Comparison of ENCODE assay signal across 27 cellular contexts in genomic region chr18:62494764-62495163, GRCh38.
"Had no signal": no experiment of that assay in that cellular context is flagged by ENCODE, and none has a peak within 500 bp of the region (broad histone marks: within the 10 kb centered on the region; RNA-seq: fewer than 3 reads in every experiment).

No MANE protein-coding gene starts in this region.

- H3K27me3 ChIP-seq: colonic mucosa, heart left ventricle, left lung had no signal

- H3K36me3 Mint-ChIP-seq: mesothelial cell of epicardium; naive B cell; naive thymus-derived CD8-positive, alpha-beta T cell had no signal

- DNase-seq: colonic mucosa; cortex of kidney; effector CD8-positive, alpha-beta T cell; effector memory CD8-positive, alpha-beta T cell; endodermal cell; erythroblast; esophagus squamous epithelium; foreskin keratinocyte; heart left ventricle; hippocampal formation; left cardiac atrium; left lung; left ventricle myocardium superior; lower lobe of right lung; mesenchymal stem cell; mucosa of descending colon; naive B cell; naive thymus-derived CD8-positive, alpha-beta T cell had no signal

- H3K4me3 ChIP-seq: colonic mucosa, esophagus squamous epithelium, gastroesophageal sphincter, heart left ventricle, left lung, lower lobe of right lung, mucosa of descending colon had no signal

- H3K4me3 Mint-ChIP-seq: dendritic cell treated with granulocyte-macrophage colony-stimulating factor and Interleukin-4, amounts not matched to agents 40 ng/mL and 50 ng/mL, for 4 days; effector memory CD8-positive, alpha-beta T cell; endodermal cell; mesothelial cell of epicardium; naive B cell; naive thymus-derived CD8-positive, alpha-beta T cell had no signal

- H3K27ac ChIP-seq: colonic mucosa, epithelial cell of prostate, esophagus squamous epithelium, foreskin keratinocyte, gastroesophageal sphincter, heart left ventricle, left lung, lower lobe of right lung had no signal

- H3K9me3 Mint-ChIP-seq: dendritic cell treated with granulocyte-macrophage colony-stimulating factor and Interleukin-4, amounts not matched to agents 40 ng/mL and 50 ng/mL, for 4 days; effector memory CD8-positive, alpha-beta T cell; endodermal cell; mesothelial cell of epicardium; naive B cell; naive thymus-derived CD8-positive, alpha-beta T cell had no signal

- ATAC-seq: effector memory CD8-positive, alpha-beta T cell; esophagus mucosa; foreskin keratinocyte; gastroesophageal sphincter; heart left ventricle; left cardiac atrium; left lung; left ventricle myocardium superior; lower lobe of right lung; mucosa of descending colon; naive thymus-derived CD8-positive, alpha-beta T cell had no signal

- H3K4me1 Mint-ChIP-seq: mesothelial cell of epicardium had no signal

- H3K36me3 ChIP-seq: colonic mucosa, esophagus squamous epithelium, gastroesophageal sphincter, heart left ventricle, left lung, lower lobe of right lung had no signal

- H3K4me1 ChIP-seq: colonic mucosa, esophagus squamous epithelium, foreskin keratinocyte, gastroesophageal sphincter had no signal

- FAIRE-seq: endometrium, frontal cortex, islet of Langerhans, keratinocyte had no signal

- H3K9me3 ChIP-seq: colonic mucosa, esophagus squamous epithelium, gastroesophageal sphincter, heart left ventricle, left lung, lower lobe of right lung, mucosa of descending colon had no signal

- H3K27ac Mint-ChIP-seq: dendritic cell treated with granulocyte-macrophage colony-stimulating factor and Interleukin-4, amounts not matched to agents 40 ng/mL and 50 ng/mL, for 4 days; effector memory CD8-positive, alpha-beta T cell; endodermal cell; mesothelial cell of epicardium; naive B cell; naive thymus-derived CD8-positive, alpha-beta T cell had no signal
